In genomic region chrX:20374866-20375530, GRCh38 we compare ENCODE assay signal across 1 cellular context.
TF ChIP-seq lines count a peak whose summit lies in the region.

No MANE protein-coding gene starts in this region.

TF ChIP-seq in HepG2, 621 proteins besides CTCF, POLR2A, EP300 and RAD21 (continued from another document):
- TF ChIP-seq FOXP4 (CRISPR knock-in tag; IDR thresholded peaks at IDR 0.05): 0 out of 2 replicates have a peak, but pooled peaks have one; percentile 15
- no peak for TF ChIP-seq CHD2 (IDR thresholded peaks at IDR 0.05; ENCODE audit: low read depth, low read length)
- TF ChIP-seq SAP130 (CRISPR knock-in tag; IDR thresholded peaks at IDR 0.05; ENCODE audit: low read depth): peak; percentile 54
- peak; percentile 52; the same call in 1 of the 2 replicates for TF ChIP-seq ARID5B (CRISPR knock-in tag; IDR thresholded peaks at IDR 0.05)
- no peak for TF ChIP-seq BCL3 (CRISPR knock-in tag; IDR thresholded peaks at IDR 0.05)
- 0 out of 2 replicates have a peak, but pooled peaks have one; percentile 40 for TF ChIP-seq RCOR2 (CRISPR knock-in tag; IDR thresholded peaks at IDR 0.05)
- TF ChIP-seq SOX13 (IDR thresholded peaks at IDR 0.05): no peak
- peak in 1 of 2 experiments; percentile 44; a peak in 1 of 4 replicates for TF ChIP-seq SOX13 (CRISPR knock-in tag; conservative IDR thresholded peaks at IDR 0.05 in 1 of 2, IDR thresholded peaks at IDR 0.05 in 1 of 2)
- TF ChIP-seq ZNF878 (CRISPR knock-in tag; IDR thresholded peaks at IDR 0.05): no peak
- no peak for TF ChIP-seq RNF219 (CRISPR knock-in tag; IDR thresholded peaks at IDR 0.05)
- no peak for TF ChIP-seq FOXA1 (IDR thresholded peaks at IDR 0.05)
- TF ChIP-seq FOXA1 (CRISPR knock-in tag; IDR thresholded peaks at IDR 0.05): peak; percentile 81
- TF ChIP-seq MED1 (CRISPR knock-in tag; IDR thresholded peaks at IDR 0.05): peak; percentile 22; the same call in 1 of the 2 replicates
- 0 out of 2 replicates have a peak, but pooled peaks have one; percentile 32 for TF ChIP-seq IRF2 (CRISPR knock-in tag; IDR thresholded peaks at IDR 0.05)
- TF ChIP-seq ZNF687 (CRISPR knock-in tag; IDR thresholded peaks at IDR 0.05): no peak
- TF ChIP-seq AHDC1 (CRISPR knock-in tag; IDR thresholded peaks at IDR 0.05; ENCODE audit: borderline replicate concordance): peak; percentile 58; the same call in 1 of the 2 replicates
- peak; percentile 77 for TF ChIP-seq FOXA3 (CRISPR knock-in tag; IDR thresholded peaks at IDR 0.05)
- peak; percentile 57 for TF ChIP-seq MAX (IDR thresholded peaks at IDR 0.05)
- 0 out of 2 replicates have a peak, but pooled peaks have one; percentile 8 for TF ChIP-seq HNF4A (CRISPR knock-in tag; IDR thresholded peaks at IDR 0.05)
- peak; percentile 31; the same call in 1 of the 3 replicates for TF ChIP-seq MXI1 (IDR thresholded peaks at IDR 0.05; ENCODE audit: borderline replicate concordance, low read depth, low read length)
- 0 out of 2 replicates have a peak, but pooled peaks have one; percentile 54 for TF ChIP-seq ARID3A (IDR thresholded peaks at IDR 0.05; ENCODE audit: low read depth, low read length)
